ENCODE assay signal across 16 cellular contexts in the genomic region with DNA sequence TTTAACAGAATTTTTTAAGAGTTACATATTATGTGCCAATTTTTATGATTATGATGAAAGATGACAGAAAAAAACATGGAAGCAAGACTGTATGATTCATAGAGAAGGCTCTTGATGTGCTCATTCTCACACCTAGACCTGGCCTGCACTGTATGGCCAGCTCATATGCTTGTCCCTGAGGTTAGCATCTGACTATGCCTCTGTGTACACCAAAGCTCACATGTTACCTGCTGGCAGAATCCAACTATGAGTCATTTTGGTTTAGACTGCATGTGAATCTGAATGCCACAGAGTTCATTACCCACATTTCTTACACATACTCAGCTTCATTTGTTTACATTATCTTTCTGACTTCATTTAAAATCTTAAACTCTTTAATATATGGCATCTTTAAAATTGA.
A peak's percentile ranks its signal among the peaks of the same experiment; 100 is the strongest.
DNase-seq lines count a peak whose midpoint lies in the region; TF ChIP-seq lines count a peak whose summit lies in the region.
"Had no signal": no experiment of that assay in that cellular context is flagged by ENCODE, and none has a peak within 500 bp of the region (broad histone marks: within the 10 kb centered on the region; RNA-seq: fewer than 3 reads in every experiment).

No MANE protein-coding gene starts in this region.

- DNase-seq in Calu3 (peak; percentile 52), HS-5 (ENCODE audit: low read depth) (peak; percentile 79), astrocyte of the spinal cord (ENCODE audit: low read depth, low spot score) (peak; percentile 84), kidney tubule cell (ENCODE audit: low spot score) (peak; percentile 93), CD1c-positive myeloid dendritic cell (ENCODE audit: extremely low spot score) (no peak), NAMALWA (ENCODE audit: low spot score) (no peak), NCI-H82 (lab: John Stamatoyannopoulos, UW) (no peak), NCI-H2171 treated with DMSO at 0.1 percent for 48 hours (lab: John Stamatoyannopoulos, UW) (no peak)
- DNase-seq: activated CD8-positive, alpha-beta memory T cell treated with anti-CD3 and anti-CD28 coated beads for 24 hours; amygdala; head of caudate nucleus; mucosa of descending colon; NCI-H2081; stomach; uterus had no signal

- CTCF ChIA-PET in Calu3 (lab: Charles Lee) = interaction anchor here (0.9 kb wide), 1 partner anchor 11 kb away, joined by 3 read pairs; no protein-coding TSS in a partner anchor

- no TSS peak for BruUV-seq in Calu3 (replicated peaks; lab: Mats Ljungman, UMichigan)

- H3K4me3 ChIP-seq in astrocyte of the spinal cord (ENCODE audit: low read depth, low read length) = no peak overlapping the region
- H3K4me3 ChIP-seq: coronary artery, mucosa of descending colon, stomach, uterus had no signal

- intact Hi-C loops in Calu3 (cut with micrococcal nuclease; ENCODE audit: unreplicated experiment) = loop anchor here (10.0 kb wide), 1 partner anchor 59 kb away; no protein-coding TSS in a partner anchor

- H3K4me3 Mint-ChIP-seq in Calu3 (ENCODE audit: low read depth, unreplicated experiment) = no peak overlapping the region

- peak overlapping the region; percentile 34 for H3K27ac Mint-ChIP-seq in Calu3 (ENCODE audit: unreplicated experiment)

- no peaks in the 10 kb centered on the region for H3K9me3 Mint-ChIP-seq in Calu3 (ENCODE audit: low read depth, unreplicated experiment)

- H3K27me3 Mint-ChIP-seq in Calu3 (ENCODE audit: unreplicated experiment) = no peaks in the 10 kb centered on the region

- in situ Hi-C loops in astrocyte of the spinal cord (cut with HindIII; ENCODE audit: low sequenced_read_pairs) = no loop called here

- no peaks in the 10 kb centered on the region for H3K36me3 Mint-ChIP-seq in Calu3 (ENCODE audit: insufficient read depth, unreplicated experiment)

- peaks cover 6% of the 10 kb centered on the region for H3K4me1 Mint-ChIP-seq in Calu3 (ENCODE audit: low read depth, unreplicated experiment)

- TF ChIP-seq CTCF in Calu3 (IDR thresholded peaks at IDR 0.05; ENCODE audit: unreplicated experiment) (no peak), astrocyte of the spinal cord (IDR thresholded peaks at IDR 0.05; ENCODE audit: low read depth, low read length) (no peak)

Comparison
In these comparisons a context has a peak if more than half of its experiments do, and no peak if none do; other contexts are left out.
1. DNase-seq: peak in Calu3 (single experiment), HS-5 (single experiment), astrocyte of the spinal cord (single experiment) and kidney tubule cell (single experiment); none in CD1c-positive myeloid dendritic cell (single experiment), NAMALWA (single experiment), NCI-H82 (single experiment) and NCI-H2171 treated with DMSO at 0.1 percent for 48 hours (single experiment).